ENCODE assay signal across 1 cellular context in genomic region chr3:194575484-194576210, GRCh38.
TF ChIP-seq lines count a peak whose summit lies in the region.

No MANE protein-coding gene starts in this region.

TF ChIP-seq in H1, 55 proteins besides CTCF, POLR2A, EP300 and RAD21:
- TF ChIP-seq CBX8 (IDR thresholded peaks at IDR 0.05; ENCODE audit: borderline replicate concordance, low read depth, low read length) = no peak
- TF ChIP-seq JUND (IDR thresholded peaks at IDR 0.05; ENCODE audit: low read length) = no peak
- TF ChIP-seq YY1 (IDR thresholded peaks at IDR 0.05; ENCODE audit: low read depth, low read length) = no peak
- no peak for TF ChIP-seq KDM5A (IDR thresholded peaks at IDR 0.05; ENCODE audit: low read length)
- no peak for TF ChIP-seq HDAC2 (IDR thresholded peaks at IDR 0.05; ENCODE audit: borderline replicate concordance in 1 of 2, low read depth in 2 of 2, low read length in 2 of 2)
- TF ChIP-seq GABPA (IDR thresholded peaks at IDR 0.05; ENCODE audit: borderline replicate concordance, insufficient read depth, low read length) = no peak
- TF ChIP-seq, protein P1, sequence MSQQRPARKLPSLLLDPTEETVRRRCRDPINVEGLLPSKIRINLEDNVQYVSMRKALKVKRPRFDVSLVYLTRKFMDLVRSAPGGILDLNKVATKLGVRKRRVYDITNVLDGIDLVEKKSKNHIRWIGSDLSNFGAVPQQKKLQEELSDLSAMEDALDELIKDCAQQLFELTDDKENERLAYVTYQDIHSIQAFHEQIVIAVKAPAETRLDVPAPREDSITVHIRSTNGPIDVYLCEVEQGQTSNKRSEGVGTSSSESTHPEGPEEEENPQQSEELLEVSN (IDR thresholded peaks at IDR 0.05) = no peak
- no peak for TF ChIP-seq SUZ12 (IDR thresholded peaks at IDR 0.05; ENCODE audit: low read length)
